In genomic region chr6:39952170-39952569, GRCh38 we compare ENCODE assay signal across 23 cellular contexts. TPM values are rescaled to one million over a fixed set of nuclear protein-coding genes. Genes with fewer than 3 reads are reported as not detected.
DNase-seq lines count a peak whose midpoint lies in the region; TF ChIP-seq lines count a peak whose summit lies in the region.
"Had no signal": no experiment of that assay in that cellular context is flagged by ENCODE, and none has a peak within 500 bp of the region (broad histone marks: within the 10 kb centered on the region; RNA-seq: fewer than 3 reads in every experiment).

No MANE protein-coding gene starts in this region.

- H3K27ac ChIP-seq in coronary artery (peak overlapping the region; percentile 53 to 72), left ventricle myocardium inferior (replicated peaks) (peak overlapping the region; percentile 61), subcutaneous abdominal adipose tissue (ENCODE audit: low read depth, low read length) (peak overlapping the region; percentile 18), prostate gland (no peak overlapping the region)
- H3K27ac ChIP-seq: dorsolateral prefrontal cortex, pancreas had no signal

- H3K36me3 ChIP-seq in left ventricle myocardium inferior (no peaks in the 10 kb centered on the region), subcutaneous abdominal adipose tissue (ENCODE audit: control insufficient read depth in 5 of 5, insufficient read depth in 5 of 5, low read length in 5 of 5) (no peaks in the 10 kb centered on the region), prostate gland (no peaks in the 10 kb centered on the region)
- H3K36me3 ChIP-seq: HAP-1, pancreas had no signal

- peaks cover 18% of the 10 kb centered on the region for H3K4me1 ChIP-seq in left ventricle myocardium inferior
- H3K4me1 ChIP-seq in subcutaneous abdominal adipose tissue (ENCODE audit: control insufficient read depth in 5 of 5, insufficient read depth in 5 of 5, low read length in 5 of 5) = peaks cover 2 to 25% (median 14%) of the 10 kb centered on the region in 5 donors
- H3K4me1 ChIP-seq in prostate gland (replicated peaks) = no peaks in the 10 kb centered on the region
- H3K4me1 ChIP-seq: HAP-1, pancreas had no signal

- H3K4me3 ChIP-seq in coronary artery = no peak overlapping the region
- H3K4me3 ChIP-seq in left ventricle myocardium inferior = no peak overlapping the region
- H3K4me3 ChIP-seq in subcutaneous abdominal adipose tissue (ENCODE audit: low read depth in 1 of 5, low read length in 5 of 5) = no peak overlapping the region
- no peak overlapping the region for H3K4me3 ChIP-seq in prostate gland
- H3K4me3 ChIP-seq: dorsolateral prefrontal cortex, HAP-1, pancreas had no signal

- H3K9me3 ChIP-seq in left ventricle myocardium inferior (replicated peaks) (no peaks in the 10 kb centered on the region), subcutaneous abdominal adipose tissue (ENCODE audit: control insufficient read depth in 5 of 5, low read length in 5 of 5) (no peaks in the 10 kb centered on the region), prostate gland (no peaks in the 10 kb centered on the region)
- H3K9me3 ChIP-seq: HAP-1, pancreas had no signal

- intact Hi-C loops in left ventricle myocardium inferior (cut with micrococcal nuclease) (no loop called here), prostate gland (cut with DNase I) (no loop called here)

- no peaks in the 10 kb centered on the region for H3K27me3 ChIP-seq in left ventricle myocardium inferior (ENCODE audit: low read depth)
- H3K27me3 ChIP-seq in subcutaneous abdominal adipose tissue (ENCODE audit: control insufficient read depth in 5 of 5, insufficient read depth in 4 of 5, low read length in 5 of 5) = peaks cover 0 to 2% (median 0%) of the 10 kb centered on the region in 5 donors
- no peaks in the 10 kb centered on the region for H3K27me3 ChIP-seq in prostate gland (replicated peaks; ENCODE audit: insufficient read depth)
- H3K27me3 ChIP-seq: pancreas had no signal

- TF ChIP-seq CTCF in coronary artery (IDR thresholded peaks at IDR 0.05) (no peak), left ventricle myocardium inferior (IDR thresholded peaks at IDR 0.05; ENCODE audit: borderline replicate concordance) (no peak), prostate gland (IDR thresholded peaks at IDR 0.05) (no peak)

- H3K9ac ChIP-seq in subcutaneous abdominal adipose tissue (ENCODE audit: low read length in 5 of 5) = no peak overlapping the region

- DNase-seq in GM04504 (ENCODE audit: low read depth) = peak; percentile 22
- DNase-seq in coronary artery (ENCODE audit: low spot score) = no peak
- no peak for DNase-seq in left ventricle myocardium inferior
- DNase-seq in NCI-H2227 treated with DMSO at 0.1 percent for 48 hours (lab: John Stamatoyannopoulos, UW) = no peak
- DNase-seq in NCI-H2107 treated with DMSO at 0.1 percent for 48 hours (lab: John Stamatoyannopoulos, UW; ENCODE audit: unreplicated experiment) = no peak
- no peak for DNase-seq in NCI-H2081 treated with DMSO at 0.1 percent for 48 hours (lab: John Stamatoyannopoulos, UW)
- no peak for DNase-seq in prostate gland (ENCODE audit: low spot score)
- DNase-seq: activated CD4-positive, alpha-beta T cell treated with anti-CD3 and anti-CD28 coated beads for 36 hours; COR-L47; DND-41; dorsolateral prefrontal cortex; immature natural killer cell; mesenchymal stem cell; naive thymus-derived CD8-positive, alpha-beta T cell; NCI-H1694 treated with DMSO at 0.1 percent for 48 hours; NCI-H82; pancreas; stimulated activated CD4-positive, alpha-beta T cell treated with anti-CD3 and anti-CD28 coated beads, Interleukin-1b, Interleukin-23, amount 100 ng/mL, for 48 hours; stimulated activated naive CD4-positive, alpha-beta T cell treated with Interleukin-2 at 50 U/mL for 16 hours; T-cell; trophoblast cell had no signal

- TF ChIP-seq POLR2A in prostate gland (IDR thresholded peaks at IDR 0.05) = no peak

- 76% methylated on average over 4 of the region's 4 CpGs for WGBS in prostate gland

RNA-seq across cellular contexts. Expression of gene MOCS1, which starts 17.9 kb away (rescaled TPM):
- 28.6 TPM for total RNA-seq in left ventricle myocardium inferior
- total RNA-seq in prostate gland = 10 to 100 TPM in 1 of 2 donors, 1 to 10 TPM in 1; 7.2 to 19.8 TPM

Comparison
In these comparisons a context has a peak if more than half of its experiments do, and no peak if none do; other contexts are left out.
1. H3K27ac ChIP-seq: peak in coronary artery (2 of 2), left ventricle myocardium inferior (single experiment) and subcutaneous abdominal adipose tissue (single experiment); none in prostate gland (0 of 2).